Comparison of ENCODE assay signal across 29 cellular contexts in genomic region chr9:3894764-3895163, GRCh38.
DNase-seq lines count a peak whose midpoint lies in the region; ATAC-seq, FAIRE-seq and TF ChIP-seq lines count a peak whose summit lies in the region.
"Had no signal": no experiment of that assay in that cellular context is flagged by ENCODE, and none has a peak within 500 bp of the region (broad histone marks: within the 10 kb centered on the region; RNA-seq: fewer than 3 reads in every experiment).

No MANE protein-coding gene starts in this region.

- no peaks in the 10 kb centered on the region for H4K20me1 ChIP-seq in astrocyte (ENCODE audit: insufficient read depth, low read length)

- H3K79me2 ChIP-seq in astrocyte (ENCODE audit: insufficient read depth, low read length), result no peaks in the 10 kb centered on the region

- ATAC-seq in HG03045 (IDR thresholded peaks at IDR 0.05; ENCODE audit: unreplicated experiment), result no peak
- ATAC-seq: body of pancreas; CD8-positive, alpha-beta T cell; natural killer cell; T-helper 17 cell; WTC11 had no signal

- H3K9me3 ChIP-seq in astrocyte (ENCODE audit: insufficient read depth, low read depth, low read length), result no peaks in the 10 kb centered on the region
- H3K9me3 ChIP-seq: body of pancreas, suprapubic skin had no signal

- FAIRE-seq in astrocyte (lab: Jason Lieb, UNC), result no peak
- FAIRE-seq: GM18507, islet of Langerhans, small intestine had no signal

- peak; percentile 14 for DNase-seq in NCI-H2196 treated with DMSO at 0.1 percent for 48 hours (lab: John Stamatoyannopoulos, UW; ENCODE audit: unreplicated experiment)
- no peak for DNase-seq in NCI-H2196 (lab: John Stamatoyannopoulos, UW; ENCODE audit: unreplicated experiment)
- DNase-seq in astrocyte (ENCODE audit: low read depth), result peak; percentile 93
- peak; percentile 21 for DNase-seq in hepatic stellate cell (ENCODE audit: low spot score)
- no peak for DNase-seq in OCI-M1 (lab: John Stamatoyannopoulos, UW)
- DNase-seq in stimulated activated CD4-positive, alpha-beta T cell treated with anti-CD3 and anti-CD28 coated beads, Interleukin-12 subunit alpha, Interleukin-12 subunit beta, amount 100 ng/mL, for 4 hours, result no peak
- DNase-seq in stimulated activated CD8-positive, alpha-beta memory T cell treated with anti-CD3 and anti-CD28 coated beads, Interleukin-4, amount 100 ng/mL, for 48 hours, result no peak
- DNase-seq: activated CD4-positive, alpha-beta memory T cell treated with anti-CD3 and anti-CD28 coated beads, Interleukin-2, amount 10 ng/mL, durations not matched to agents 7 days and 5 days; activated naive CD4-positive, alpha-beta T cell treated with anti-CD3 and anti-CD28 coated beads, Interleukin-2, amount 10 ng/mL, durations not matched to agents 7 days and 5 days; activated T-cell treated with anti-CD3 and anti-CD28 coated beads, Interleukin-2, amount 50 U/mL, for 1 hour; body of pancreas; CD8-positive, alpha-beta T cell; dorsolateral prefrontal cortex; erythroblast; natural killer cell; NCI-H2029; NCI-H526; small intestine; stimulated activated CD4-positive, alpha-beta T cell treated with anti-CD3 and anti-CD28 coated beads, Interleukin-4, amount 100 ng/mL, for 4 hours; T-helper 17 cell had no signal

- H3K36me3 Mint-ChIP-seq in astrocyte (ENCODE audit: low read depth, unreplicated experiment), result peaks cover 10% of the 10 kb centered on the region
- H3K36me3 Mint-ChIP-seq: activated naive CD4-positive, alpha-beta T cell treated with anti-CD3 and anti-CD28 coated beads, Interleukin-2, amount 10 ng/mL, durations not matched to agents 7 days and 5 days; CD8-positive, alpha-beta T cell; memory B cell; natural killer cell; WTC11 had no signal

- peaks cover 45% of the 10 kb centered on the region for H3K4me1 Mint-ChIP-seq in astrocyte (ENCODE audit: low read depth, unreplicated experiment)
- H3K4me1 Mint-ChIP-seq: activated naive CD4-positive, alpha-beta T cell treated with anti-CD3 and anti-CD28 coated beads, Interleukin-2, amount 10 ng/mL, durations not matched to agents 7 days and 5 days; memory B cell; natural killer cell; T-helper 17 cell had no signal

- H3K9ac ChIP-seq in astrocyte (ENCODE audit: low read length), result no peak overlapping the region

- H3K4me3 ChIP-seq in astrocyte (ENCODE audit: insufficient read depth, low read depth, low read length), result no peak overlapping the region
- H3K4me3 ChIP-seq: body of pancreas, dorsolateral prefrontal cortex, suprapubic skin had no signal

- H3K27ac ChIP-seq in astrocyte (ENCODE audit: low read depth, low read length), result no peak overlapping the region
- H3K27ac ChIP-seq: 22Rv1, body of pancreas, dorsolateral prefrontal cortex, HL-60, suprapubic skin had no signal

- no peak for TF ChIP-seq CTCF in astrocyte (IDR thresholded peaks at IDR 0.05; ENCODE audit: insufficient read depth, low read depth, low read length)

- no peak overlapping the region for H3K4me3 Mint-ChIP-seq in astrocyte (ENCODE audit: unreplicated experiment)
- H3K4me3 Mint-ChIP-seq: activated CD4-positive, alpha-beta memory T cell treated with anti-CD3 and anti-CD28 coated beads, Interleukin-2, amount 10 ng/mL, durations not matched to agents 7 days and 5 days; activated naive CD4-positive, alpha-beta T cell treated with anti-CD3 and anti-CD28 coated beads, Interleukin-2, amount 10 ng/mL, durations not matched to agents 7 days and 5 days; CD8-positive, alpha-beta T cell; memory B cell; natural killer cell; T-helper 17 cell; WTC11 had no signal

- H3K27ac Mint-ChIP-seq in astrocyte (ENCODE audit: unreplicated experiment), result peak overlapping the region; percentile 56
- H3K27ac Mint-ChIP-seq: activated CD4-positive, alpha-beta memory T cell treated with anti-CD3 and anti-CD28 coated beads, Interleukin-2, amount 10 ng/mL, durations not matched to agents 7 days and 5 days; activated naive CD4-positive, alpha-beta T cell treated with anti-CD3 and anti-CD28 coated beads, Interleukin-2, amount 10 ng/mL, durations not matched to agents 7 days and 5 days; CD8-positive, alpha-beta T cell; memory B cell; natural killer cell; progenitor cell of endocrine pancreas; T-helper 17 cell; WTC11 had no signal

- no peaks in the 10 kb centered on the region for H3K36me3 ChIP-seq in astrocyte (ENCODE audit: insufficient read depth, low read length)
- H3K36me3 ChIP-seq: suprapubic skin had no signal

- no peak overlapping the region for H3K4me2 ChIP-seq in astrocyte (ENCODE audit: low read length)

- H3K27me3 ChIP-seq in astrocyte (ENCODE audit: insufficient read depth, low read length), result no peaks in the 10 kb centered on the region
- H3K27me3 ChIP-seq: body of pancreas, dorsolateral prefrontal cortex, suprapubic skin had no signal

- no peak overlapping the region for H2AFZ ChIP-seq in astrocyte (ENCODE audit: low read depth, low read length)

- no peaks in the 10 kb centered on the region for H3K9me3 Mint-ChIP-seq in astrocyte (ENCODE audit: unreplicated experiment)
- H3K9me3 Mint-ChIP-seq: activated CD4-positive, alpha-beta memory T cell treated with anti-CD3 and anti-CD28 coated beads, Interleukin-2, amount 10 ng/mL, durations not matched to agents 7 days and 5 days; activated naive CD4-positive, alpha-beta T cell treated with anti-CD3 and anti-CD28 coated beads, Interleukin-2, amount 10 ng/mL, durations not matched to agents 7 days and 5 days; CD8-positive, alpha-beta T cell; memory B cell; natural killer cell; WTC11 had no signal

- peaks cover 7% of the 10 kb centered on the region for H3K4me1 ChIP-seq in astrocyte (ENCODE audit: insufficient read depth, low read length)
- H3K4me1 ChIP-seq: body of pancreas, suprapubic skin had no signal

- H3K27me3 Mint-ChIP-seq in astrocyte (ENCODE audit: low read depth, unreplicated experiment), result no peaks in the 10 kb centered on the region
- H3K27me3 Mint-ChIP-seq: activated naive CD4-positive, alpha-beta T cell treated with anti-CD3 and anti-CD28 coated beads, Interleukin-2, amount 10 ng/mL, durations not matched to agents 7 days and 5 days; progenitor cell of endocrine pancreas had no signal

Comparison
In these comparisons a context has a peak if more than half of its experiments do, and no peak if none do; other contexts are left out.
1. DNase-seq: peak in NCI-H2196 treated with DMSO at 0.1 percent for 48 hours (single experiment), astrocyte (single experiment) and hepatic stellate cell (single experiment); none in NCI-H2196 (single experiment), OCI-M1 (single experiment), stimulated activated CD4-positive, alpha-beta T cell treated with anti-CD3 and anti-CD28 coated beads, Interleukin-12 subunit alpha, Interleukin-12 subunit beta, amount 100 ng/mL, for 4 hours (single experiment) and stimulated activated CD8-positive, alpha-beta memory T cell treated with anti-CD3 and anti-CD28 coated beads, Interleukin-4, amount 100 ng/mL, for 48 hours (single experiment).